ENCODE assay signal across 1 cellular context in the genomic region with DNA sequence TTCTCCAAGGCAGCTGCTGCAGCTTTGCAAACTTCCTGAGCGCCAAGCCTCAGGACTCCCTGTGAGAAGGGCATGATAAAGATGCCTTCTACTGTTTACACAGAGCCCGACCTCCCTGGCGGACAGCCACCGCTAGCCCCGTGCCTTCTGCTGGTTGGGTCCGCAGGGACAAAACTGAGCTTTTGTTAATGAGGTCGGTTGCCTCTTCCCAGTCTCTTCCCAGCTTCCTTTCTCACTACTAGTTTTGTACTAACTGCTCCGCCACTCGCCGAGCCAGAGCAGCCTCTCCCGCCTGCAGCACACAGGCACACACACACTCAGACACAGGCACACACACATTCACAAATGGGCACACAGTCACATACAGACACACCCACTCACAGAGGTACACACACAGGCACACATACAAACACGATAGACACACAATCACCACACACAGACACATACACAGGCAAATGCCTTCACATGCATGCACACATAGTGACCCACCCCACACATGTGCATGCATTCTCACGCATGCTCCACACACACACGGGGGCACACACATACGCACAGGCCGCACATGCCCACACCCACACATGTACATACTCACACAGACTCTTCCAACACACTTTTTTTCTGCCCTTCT.
A peak's percentile ranks its signal among the peaks of the same experiment; 100 is the strongest.
TF ChIP-seq lines count a peak whose summit lies in the region.

Gene FREM1, minus strand, starts transcription at position 251 of the 628 bp plus-strand sequence. CDS start 41,451 bp downstream, outside the sequence.

TF ChIP-seq in HepG2, 621 proteins besides CTCF, POLR2A, EP300 and RAD21 (continued from another document and continues in another):
- TF ChIP-seq ZNF883 (CRISPR knock-in tag; IDR thresholded peaks at IDR 0.05; ENCODE audit: not compliant biosample characterization), result peak; percentile 70
- 0 out of 2 replicates have a peak, but pooled peaks have one; percentile 46 for TF ChIP-seq FOXJ3 (CRISPR knock-in tag; IDR thresholded peaks at IDR 0.05; ENCODE audit: borderline replicate concordance)
- no peak for TF ChIP-seq ZNF678 (CRISPR knock-in tag; IDR thresholded peaks at IDR 0.05)
- TF ChIP-seq SPEN (CRISPR knock-in tag; IDR thresholded peaks at IDR 0.05; ENCODE audit: low read depth), result no peak
- no peak for TF ChIP-seq CEBPZ (IDR thresholded peaks at IDR 0.05; ENCODE audit: low read length)
- peak; percentile 42; the same call in 1 of the 2 replicates for TF ChIP-seq SOX5 (CRISPR knock-in tag; IDR thresholded peaks at IDR 0.05; ENCODE audit: borderline replicate concordance)
- no peak for TF ChIP-seq ZBTB34 (CRISPR knock-in tag; IDR thresholded peaks at IDR 0.05)
- TF ChIP-seq ZNF512B (CRISPR knock-in tag; IDR thresholded peaks at IDR 0.05; ENCODE audit: borderline replicate concordance), result peak; percentile 88
- peak; percentile 34; the same call in 1 of the 2 replicates for TF ChIP-seq ZFP91 (CRISPR knock-in tag; IDR thresholded peaks at IDR 0.05; ENCODE audit: borderline replicate concordance)
- TF ChIP-seq, protein P1, sequence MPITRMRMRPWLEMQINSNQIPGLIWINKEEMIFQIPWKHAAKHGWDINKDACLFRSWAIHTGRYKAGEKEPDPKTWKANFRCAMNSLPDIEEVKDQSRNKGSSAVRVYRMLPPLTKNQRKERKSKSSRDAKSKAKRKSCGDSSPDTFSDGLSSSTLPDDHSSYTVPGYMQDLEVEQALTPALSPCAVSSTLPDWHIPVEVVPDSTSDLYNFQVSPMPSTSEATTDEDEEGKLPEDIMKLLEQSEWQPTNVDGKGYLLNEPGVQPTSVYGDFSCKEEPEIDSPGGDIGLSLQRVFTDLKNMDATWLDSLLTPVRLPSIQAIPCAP (CRISPR knock-in tag; IDR thresholded peaks at IDR 0.05; ENCODE audit: low read depth), result no peak
- TF ChIP-seq, protein P2, sequence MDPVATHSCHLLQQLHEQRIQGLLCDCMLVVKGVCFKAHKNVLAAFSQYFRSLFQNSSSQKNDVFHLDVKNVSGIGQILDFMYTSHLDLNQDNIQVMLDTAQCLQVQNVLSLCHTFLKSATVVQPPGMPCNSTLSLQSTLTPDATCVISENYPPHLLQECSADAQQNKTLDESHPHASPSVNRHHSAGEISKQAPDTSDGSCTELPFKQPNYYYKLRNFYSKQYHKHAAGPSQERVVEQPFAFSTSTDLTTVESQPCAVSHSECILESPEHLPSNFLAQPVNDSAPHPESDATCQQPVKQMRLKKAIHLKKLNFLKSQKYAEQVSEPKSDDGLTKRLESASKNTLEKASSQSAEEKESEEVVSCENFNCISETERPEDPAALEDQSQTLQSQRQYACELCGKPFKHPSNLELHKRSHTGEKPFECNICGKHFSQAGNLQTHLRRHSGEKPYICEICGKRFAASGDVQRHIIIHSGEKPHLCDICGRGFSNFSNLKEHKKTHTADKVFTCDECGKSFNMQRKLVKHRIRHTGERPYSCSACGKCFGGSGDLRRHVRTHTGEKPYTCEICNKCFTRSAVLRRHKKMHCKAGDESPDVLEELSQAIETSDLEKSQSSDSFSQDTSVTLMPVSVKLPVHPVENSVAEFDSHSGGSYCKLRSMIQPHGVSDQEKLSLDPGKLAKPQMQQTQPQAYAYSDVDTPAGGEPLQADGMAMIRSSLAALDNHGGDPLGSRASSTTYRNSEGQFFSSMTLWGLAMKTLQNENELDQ (CRISPR knock-in tag; IDR thresholded peaks at IDR 0.05; ENCODE audit: borderline replicate concordance), result no peak
- 0 out of 2 replicates have a peak, but pooled peaks have one; percentile 46 for TF ChIP-seq ZNF710 (CRISPR knock-in tag; IDR thresholded peaks at IDR 0.05; ENCODE audit: borderline replicate concordance)
- no peak for TF ChIP-seq BHLHE40 (IDR thresholded peaks at IDR 0.05; ENCODE audit: low read length)
- no peak for TF ChIP-seq CCAR2 (optimal IDR thresholded peaks at IDR 0.05; ENCODE audit: low read depth, low read length)
- TF ChIP-seq, protein P3, sequence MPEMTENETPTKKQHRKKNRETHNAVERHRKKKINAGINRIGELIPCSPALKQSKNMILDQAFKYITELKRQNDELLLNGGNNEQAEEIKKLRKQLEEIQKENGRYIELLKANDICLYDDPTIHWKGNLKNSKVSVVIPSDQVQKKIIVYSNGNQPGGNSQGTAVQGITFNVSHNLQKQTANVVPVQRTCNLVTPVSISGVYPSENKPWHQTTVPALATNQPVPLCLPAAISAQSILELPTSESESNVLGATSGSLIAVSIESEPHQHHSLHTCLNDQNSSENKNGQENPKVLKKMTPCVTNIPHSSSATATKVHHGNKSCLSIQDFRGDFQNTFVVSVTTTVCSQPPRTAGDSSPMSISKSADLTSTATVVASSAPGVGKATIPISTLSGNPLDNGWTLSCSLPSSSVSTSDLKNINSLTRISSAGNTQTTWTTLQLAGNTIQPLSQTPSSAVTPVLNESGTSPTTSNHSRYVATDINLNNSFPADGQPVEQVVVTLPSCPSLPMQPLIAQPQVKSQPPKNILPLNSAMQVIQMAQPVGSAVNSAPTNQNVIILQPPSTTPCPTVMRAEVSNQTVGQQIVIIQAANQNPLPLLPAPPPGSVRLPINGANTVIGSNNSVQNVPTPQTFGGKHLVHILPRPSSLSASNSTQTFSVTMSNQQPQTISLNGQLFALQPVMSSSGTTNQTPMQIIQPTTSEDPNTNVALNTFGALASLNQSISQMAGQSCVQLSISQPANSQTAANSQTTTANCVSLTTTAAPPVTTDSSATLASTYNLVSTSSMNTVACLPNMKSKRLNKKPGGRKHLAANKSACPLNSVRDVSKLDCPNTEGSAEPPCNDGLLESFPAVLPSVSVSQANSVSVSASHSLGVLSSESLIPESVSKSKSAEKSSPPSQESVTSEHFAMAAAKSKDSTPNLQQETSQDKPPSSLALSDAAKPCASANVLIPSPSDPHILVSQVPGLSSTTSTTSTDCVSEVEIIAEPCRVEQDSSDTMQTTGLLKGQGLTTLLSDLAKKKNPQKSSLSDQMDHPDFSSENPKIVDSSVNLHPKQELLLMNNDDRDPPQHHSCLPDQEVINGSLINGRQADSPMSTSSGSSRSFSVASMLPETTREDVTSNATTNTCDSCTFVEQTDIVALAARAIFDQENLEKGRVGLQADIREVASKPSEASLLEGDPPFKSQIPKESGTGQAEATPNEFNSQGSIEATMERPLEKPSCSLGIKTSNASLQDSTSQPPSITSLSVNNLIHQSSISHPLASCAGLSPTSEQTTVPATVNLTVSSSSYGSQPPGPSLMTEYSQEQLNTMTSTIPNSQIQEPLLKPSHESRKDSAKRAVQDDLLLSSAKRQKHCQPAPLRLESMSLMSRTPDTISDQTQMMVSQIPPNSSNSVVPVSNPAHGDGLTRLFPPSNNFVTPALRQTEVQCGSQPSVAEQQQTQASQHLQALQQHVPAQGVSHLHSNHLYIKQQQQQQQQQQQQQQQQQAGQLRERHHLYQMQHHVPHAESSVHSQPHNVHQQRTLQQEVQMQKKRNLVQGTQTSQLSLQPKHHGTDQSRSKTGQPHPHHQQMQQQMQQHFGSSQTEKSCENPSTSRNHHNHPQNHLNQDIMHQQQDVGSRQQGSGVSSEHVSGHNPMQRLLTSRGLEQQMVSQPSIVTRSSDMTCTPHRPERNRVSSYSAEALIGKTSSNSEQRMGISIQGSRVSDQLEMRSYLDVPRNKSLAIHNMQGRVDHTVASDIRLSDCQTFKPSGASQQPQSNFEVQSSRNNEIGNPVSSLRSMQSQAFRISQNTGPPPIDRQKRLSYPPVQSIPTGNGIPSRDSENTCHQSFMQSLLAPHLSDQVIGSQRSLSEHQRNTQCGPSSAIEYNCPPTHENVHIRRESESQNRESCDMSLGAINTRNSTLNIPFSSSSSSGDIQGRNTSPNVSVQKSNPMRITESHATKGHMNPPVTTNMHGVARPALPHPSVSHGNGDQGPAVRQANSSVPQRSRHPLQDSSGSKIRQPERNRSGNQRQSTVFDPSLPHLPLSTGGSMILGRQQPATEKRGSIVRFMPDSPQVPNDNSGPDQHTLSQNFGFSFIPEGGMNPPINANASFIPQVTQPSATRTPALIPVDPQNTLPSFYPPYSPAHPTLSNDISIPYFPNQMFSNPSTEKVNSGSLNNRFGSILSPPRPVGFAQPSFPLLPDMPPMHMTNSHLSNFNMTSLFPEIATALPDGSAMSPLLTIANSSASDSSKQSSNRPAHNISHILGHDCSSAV (CRISPR knock-in tag; IDR thresholded peaks at IDR 0.05; ENCODE audit: borderline replicate concordance), result no peak
- no peak for TF ChIP-seq HNF4A (CRISPR knock-in tag; IDR thresholded peaks at IDR 0.05)
- TF ChIP-seq, protein P4, sequence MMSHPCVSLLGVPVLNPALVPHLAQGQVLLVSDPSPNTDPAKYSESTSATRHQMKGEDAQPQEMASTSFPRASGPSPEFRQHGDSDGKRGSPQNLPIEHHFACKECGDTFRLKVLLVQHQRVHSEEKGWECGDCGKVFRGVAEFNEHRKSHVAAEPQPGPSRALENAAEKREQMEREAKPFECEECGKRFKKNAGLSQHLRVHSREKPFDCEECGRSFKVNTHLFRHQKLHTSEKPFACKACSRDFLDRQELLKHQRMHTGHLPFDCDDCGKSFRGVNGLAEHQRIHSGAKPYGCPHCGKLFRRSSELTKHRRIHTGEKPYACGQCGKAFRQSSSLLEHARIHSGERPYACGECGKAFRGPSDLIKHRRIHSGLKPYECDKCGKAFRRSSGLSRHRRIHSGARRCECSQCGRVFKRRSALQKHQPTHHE (CRISPR knock-in tag; IDR thresholded peaks at IDR 0.05; ENCODE audit: borderline replicate concordance), result 0 out of 2 replicates have a peak, but pooled peaks have one; percentile 27
- peak; percentile 64 for TF ChIP-seq ZNF317 (CRISPR knock-in tag; IDR thresholded peaks at IDR 0.05)
- TF ChIP-seq GATA4 (IDR thresholded peaks at IDR 0.05; ENCODE audit: borderline replicate concordance, low read depth), result no peak
